In the genomic region with DNA sequence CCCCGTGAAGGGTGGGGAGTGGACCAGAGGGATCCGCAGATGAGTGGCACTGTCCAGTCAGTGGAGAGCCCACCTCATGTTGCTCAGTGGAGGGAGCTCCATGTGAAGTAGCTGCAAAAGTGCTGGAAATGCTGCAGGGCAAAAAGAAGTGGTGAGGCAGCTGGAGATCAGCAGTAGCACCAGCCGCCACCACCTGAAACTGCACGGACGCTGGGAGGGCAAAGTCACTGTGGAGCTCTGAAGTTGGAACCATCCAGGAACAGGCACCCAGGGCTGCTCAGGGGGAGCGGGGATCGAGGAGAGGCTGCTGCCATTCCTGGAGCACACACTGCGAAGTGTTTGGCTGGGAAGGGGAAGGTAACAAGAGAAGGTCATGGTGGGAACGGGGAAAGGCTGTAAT, we compare ENCODE assay signal across 17 cellular contexts. TPM values are rescaled to one million over a fixed set of nuclear protein-coding genes. Genes with fewer than 3 reads are reported as not detected.
A peak's percentile ranks its signal among the peaks of the same experiment; 100 is the strongest.
DNase-seq lines count a peak whose midpoint lies in the region; ATAC-seq and TF ChIP-seq lines count a peak whose summit lies in the region.
"Had no signal": no experiment of that assay in that cellular context is flagged by ENCODE, and none has a peak within 500 bp of the region (broad histone marks: within the 10 kb centered on the region; RNA-seq: fewer than 3 reads in every experiment).

No MANE protein-coding gene starts in this region.

- no peak overlapping the region for H3K4me3 ChIP-seq in esophagus muscularis mucosa
- H3K4me3 ChIP-seq in liver (ENCODE audit: low read depth in 1 of 3, low read length in 3 of 3) = no peak overlapping the region
- H3K4me3 ChIP-seq: BLaER1, GM23248 had no signal

- intact Hi-C loops in activated CD4-positive, alpha-beta T cell treated with anti-CD3 and anti-CD28 coated beads, Interleukin-2, amount 10 ng/mL, durations not matched to agents 24 days and 14 days (cut with micrococcal nuclease) = no loop called here
- intact Hi-C loops in esophagus muscularis mucosa (cut with DNase I) = no loop called here

- H3K36me3 Mint-ChIP-seq in activated CD4-positive, alpha-beta T cell treated with anti-CD3 and anti-CD28 coated beads, Interleukin-2, amount 10 ng/mL, durations not matched to agents 24 days and 14 days (ENCODE audit: low read depth) = no peaks in the 10 kb centered on the region
- H3K36me3 Mint-ChIP-seq in stimulated activated effector memory CD8-positive, alpha-beta T cell treated with anti-CD3 and anti-CD28 coated beads, Interleukin-12 subunit alpha, Interleukin-12 subunit beta, amount 100 ng/mL, for 72 hours = no peaks in the 10 kb centered on the region
- H3K36me3 Mint-ChIP-seq: CD14-positive monocyte; CD4-positive, alpha-beta memory T cell had no signal

- TF ChIP-seq RAD21 in liver (IDR thresholded peaks at IDR 0.05) = no peak

- WGBS in esophagus muscularis mucosa = 90% methylated on average over 9 of the region's 9 CpGs
- WGBS in liver = 57% methylated on average over 9 of the region's 9 CpGs

- peak; percentile 34 for DNase-seq in activated CD4-positive, alpha-beta T cell treated with anti-CD3 and anti-CD28 coated beads, Interleukin-2, amount 10 ng/mL, durations not matched to agents 24 days and 14 days
- no peak for DNase-seq in activated CD4-positive, alpha-beta T cell treated with anti-CD3 and anti-CD28 coated beads for 1 hour
- peak; percentile 68 for DNase-seq in esophagus muscularis mucosa (ENCODE audit: extremely low spot score)
- no peak for DNase-seq in stimulated activated effector memory CD8-positive, alpha-beta T cell treated with anti-CD3 and anti-CD28 coated beads, Interleukin-12 subunit alpha, Interleukin-12 subunit beta, amount 100 ng/mL, for 72 hours (ENCODE audit: low spot score in 2 of 2)
- DNase-seq in NCI-H2107 treated with DMSO at 0.1 percent for 48 hours (lab: John Stamatoyannopoulos, UW; ENCODE audit: unreplicated experiment) = no peak
- no peak for DNase-seq in 8988T
- DNase-seq: CD4-positive, alpha-beta memory T cell; DMS153; DMS79; GDM1; GM23248; HCEC 1CT had no signal

- H3K36me3 ChIP-seq in esophagus muscularis mucosa (no peaks in the 10 kb centered on the region), liver (ENCODE audit: control insufficient read depth in 4 of 4, insufficient read depth in 3 of 4, low read depth in 1 of 4, low read length in 3 of 4) (peaks cover 0 to 2% (median 0%) of the 10 kb centered on the region in 4 donors)
- H3K36me3 ChIP-seq: BLaER1 had no signal

- no peak for TF ChIP-seq POLR2A in esophagus muscularis mucosa (IDR thresholded peaks at IDR 0.05; ENCODE audit: low read depth)

- peaks cover 15% of the 10 kb centered on the region for H3K27me3 Mint-ChIP-seq in activated CD4-positive, alpha-beta T cell treated with anti-CD3 and anti-CD28 coated beads, Interleukin-2, amount 10 ng/mL, durations not matched to agents 24 days and 14 days

- peaks cover 0 to 3% (median 1%) of the 10 kb centered on the region in 4 donors for H3K4me1 ChIP-seq in esophagus muscularis mucosa
- H3K4me1 ChIP-seq in liver (ENCODE audit: control insufficient read depth in 4 of 4, insufficient read depth in 4 of 4, low read length in 3 of 4) = peaks cover 12 to 65% (median 38%) of the 10 kb centered on the region in 4 donors
- H3K4me1 ChIP-seq: BLaER1 had no signal

- no peak overlapping the region for H3K4me3 Mint-ChIP-seq in activated CD4-positive, alpha-beta T cell treated with anti-CD3 and anti-CD28 coated beads, Interleukin-2, amount 10 ng/mL, durations not matched to agents 24 days and 14 days
- no peak overlapping the region for H3K4me3 Mint-ChIP-seq in stimulated activated effector memory CD8-positive, alpha-beta T cell treated with anti-CD3 and anti-CD28 coated beads, Interleukin-12 subunit alpha, Interleukin-12 subunit beta, amount 100 ng/mL, for 72 hours
- H3K4me3 Mint-ChIP-seq: CD14-positive monocyte; CD4-positive, alpha-beta memory T cell had no signal

- no peak for TF ChIP-seq EP300 in esophagus muscularis mucosa (IDR thresholded peaks at IDR 0.05)

- peak overlapping the region in 1 of 2 donors; percentile 16 for H3K9ac ChIP-seq in liver (ENCODE audit: low read depth in 1 of 2, low read length in 2 of 2)
- H3K9ac ChIP-seq: BLaER1, GM23248 had no signal

- H3K27ac ChIP-seq in esophagus muscularis mucosa (replicated peaks in 1 of 4) (no peak overlapping the region), liver (ENCODE audit: low read depth in 1 of 2, low read length in 2 of 2) (peak overlapping the region; percentile 92 to 97)
- H3K27ac ChIP-seq: 22Rv1, BLaER1, GM23248 had no signal

- no peaks in the 10 kb centered on the region for H3K9me3 ChIP-seq in esophagus muscularis mucosa
- H3K9me3 ChIP-seq in liver (ENCODE audit: control insufficient read depth in 4 of 4, low read length in 3 of 4) = no peaks in the 10 kb centered on the region
- H3K9me3 ChIP-seq: BLaER1 had no signal

- no peaks in the 10 kb centered on the region for H3K9me3 Mint-ChIP-seq in activated CD4-positive, alpha-beta T cell treated with anti-CD3 and anti-CD28 coated beads, Interleukin-2, amount 10 ng/mL, durations not matched to agents 24 days and 14 days
- no peaks in the 10 kb centered on the region for H3K9me3 Mint-ChIP-seq in stimulated activated effector memory CD8-positive, alpha-beta T cell treated with anti-CD3 and anti-CD28 coated beads, Interleukin-12 subunit alpha, Interleukin-12 subunit beta, amount 100 ng/mL, for 72 hours

- H3K27me3 ChIP-seq in esophagus muscularis mucosa (no peaks in the 10 kb centered on the region), liver (ENCODE audit: control insufficient read depth in 4 of 4, insufficient read depth in 4 of 4, low read length in 3 of 4) (no peaks in the 10 kb centered on the region)
- H3K27me3 ChIP-seq: BLaER1 had no signal

- TF ChIP-seq CTCF in esophagus muscularis mucosa (IDR thresholded peaks at IDR 0.05) (no peak), liver (IDR thresholded peaks at IDR 0.05; ENCODE audit: low read depth, low read length, missing input control) (no peak)

- peak; percentile 20 for ATAC-seq in stimulated activated effector memory CD8-positive, alpha-beta T cell treated with anti-CD3 and anti-CD28 coated beads, Interleukin-12 subunit alpha, Interleukin-12 subunit beta, amount 100 ng/mL, for 72 hours

- no peaks in the 10 kb centered on the region for H3K4me1 Mint-ChIP-seq in activated CD4-positive, alpha-beta T cell treated with anti-CD3 and anti-CD28 coated beads, Interleukin-2, amount 10 ng/mL, durations not matched to agents 24 days and 14 days
- H3K4me1 Mint-ChIP-seq in stimulated activated effector memory CD8-positive, alpha-beta T cell treated with anti-CD3 and anti-CD28 coated beads, Interleukin-12 subunit alpha, Interleukin-12 subunit beta, amount 100 ng/mL, for 72 hours = no peaks in the 10 kb centered on the region
- H3K4me1 Mint-ChIP-seq: CD14-positive monocyte had no signal

- H3K27ac Mint-ChIP-seq in activated CD4-positive, alpha-beta T cell treated with anti-CD3 and anti-CD28 coated beads, Interleukin-2, amount 10 ng/mL, durations not matched to agents 24 days and 14 days = no peak overlapping the region
- no peak overlapping the region for H3K27ac Mint-ChIP-seq in stimulated activated effector memory CD8-positive, alpha-beta T cell treated with anti-CD3 and anti-CD28 coated beads, Interleukin-12 subunit alpha, Interleukin-12 subunit beta, amount 100 ng/mL, for 72 hours
- H3K27ac Mint-ChIP-seq: CD14-positive monocyte; CD4-positive, alpha-beta memory T cell had no signal

TF ChIP-seq in liver, 16 proteins besides CTCF, POLR2A, EP300 and RAD21:
- TF ChIP-seq HNF4G (IDR thresholded peaks at IDR 0.05) (peak; percentile 2), YY1 (IDR thresholded peaks at IDR 0.05) (peak; percentile 9), FOXA1 (IDR thresholded peaks at IDR 0.05) (no peak)

RNA-seq across cellular contexts. Expression of a gene that starts 6.4 kb away (rescaled TPM):
- not detected in 2 replicates for total RNA-seq in activated CD4-positive, alpha-beta T cell treated with anti-CD3 and anti-CD28 coated beads, Interleukin-2, amount 10 ng/mL, durations not matched to agents 24 days and 14 days
- 10 to 100 TPM; 19.2 to 39.9 (median 25.9) TPM for total RNA-seq in esophagus muscularis mucosa
- 100 to 1,000 TPM in 1 of 2 donors, 10 to 100 TPM in 1; 46.7 to 189 TPM for total RNA-seq in liver
- polyA plus RNA-seq in liver = 100 to 1,000 TPM; 105 to 234 TPM
- total RNA-seq: CD4-positive, alpha-beta memory T cell; GM23248 had no signal
- polyA plus RNA-seq: AG04450; CD14-positive monocyte; CD4-positive, alpha-beta memory T cell; GM23248 had no signal

Comparison
In these comparisons a context has a peak if more than half of its experiments do, and no peak if none do; other contexts are left out.
1. DNase-seq: peak in activated CD4-positive, alpha-beta T cell treated with anti-CD3 and anti-CD28 coated beads, Interleukin-2, amount 10 ng/mL, durations not matched to agents 24 days and 14 days (single experiment) and esophagus muscularis mucosa (single experiment); none in activated CD4-positive, alpha-beta T cell treated with anti-CD3 and anti-CD28 coated beads for 1 hour (single experiment), stimulated activated effector memory CD8-positive, alpha-beta T cell treated with anti-CD3 and anti-CD28 coated beads, Interleukin-12 subunit alpha, Interleukin-12 subunit beta, amount 100 ng/mL, for 72 hours (0 of 2), NCI-H2107 treated with DMSO at 0.1 percent for 48 hours (single experiment) and 8988T (single experiment).
2. H3K27ac ChIP-seq: peak in liver (2 of 2); none in esophagus muscularis mucosa (0 of 4).
3. RNA of a gene that starts 6.4 kb away (total RNA-seq): 46.7 to 189 TPM in liver and 19.2 to 39.9 TPM in esophagus muscularis mucosa; not detected in activated CD4-positive, alpha-beta T cell treated with anti-CD3 and anti-CD28 coated beads, Interleukin-2, amount 10 ng/mL, durations not matched to agents 24 days and 14 days; every median in the first group is over 10 times any median in the second.